ENCODE assay signal across 9 cellular contexts in genomic region chr6:43702522-43703440, GRCh38. TPM values are rescaled to one million over a fixed set of nuclear protein-coding genes. Genes with fewer than 3 reads are reported as not detected.
DNase-seq lines count a peak whose midpoint lies in the region; ATAC-seq, FAIRE-seq and TF ChIP-seq lines count a peak whose summit lies in the region.
"Had no signal": no experiment of that assay in that cellular context is flagged by ENCODE, and none has a peak within 500 bp of the region (broad histone marks: within the 10 kb centered on the region; RNA-seq: fewer than 3 reads in every experiment).

No MANE protein-coding gene starts in this region.

- no peak overlapping the region for H3K9ac ChIP-seq in GM12878 (ENCODE audit: control insufficient read depth, insufficient read depth, low read length)
- H3K9ac ChIP-seq: KMS-11 had no signal

- H3K79me2 ChIP-seq in GM12878 (ENCODE audit: control insufficient read depth, insufficient read depth, low read length) = no peaks in the 10 kb centered on the region

- H3K4me3 ChIP-seq in BJ (ENCODE audit: low read depth, low read length) = no peak overlapping the region
- H3K4me3 ChIP-seq in GM12878 = no peak overlapping the region
- no peak overlapping the region for H3K4me3 ChIP-seq in iPS DF 6.9 (ENCODE audit: low read length)
- H3K4me3 ChIP-seq in sigmoid colon = no peak overlapping the region

- no peak overlapping the region for H2AFZ ChIP-seq in GM12878 (ENCODE audit: control insufficient read depth, low read depth, low read length)

- BruUV-seq in GM12878 (replicated peaks; lab: Mats Ljungman, UMichigan) = no TSS peak

- no peak overlapping the region for H3K27ac ChIP-seq in GM12878 (ENCODE audit: control insufficient read depth, insufficient read depth)
- no peak overlapping the region for H3K27ac ChIP-seq in iPS DF 6.9 (ENCODE audit: low read length)
- H3K27ac ChIP-seq in sigmoid colon = peak overlapping the region; percentile 70 to 84 (median 78)
- H3K27ac ChIP-seq: KMS-11 had no signal

- TF ChIP-seq EP300 in GM12878 (IDR thresholded peaks at IDR 0.05; ENCODE audit: borderline replicate concordance in 1 of 2, control insufficient read depth in 1 of 2, low read depth in 2 of 2, low read length in 2 of 2) (no peak), sigmoid colon (IDR thresholded peaks at IDR 0.05) (peak in 2 of 4 donors; percentile 20 to 33)

- H3K9me3 ChIP-seq in GM12878 (replicated peaks; ENCODE audit: control insufficient read depth, insufficient read depth, low read length) (no peaks in the 10 kb centered on the region), iPS DF 6.9 (ENCODE audit: control insufficient read depth, insufficient read depth, low read length) (no peaks in the 10 kb centered on the region), sigmoid colon (no peaks in the 10 kb centered on the region)

- in situ Hi-C loops in GM12878 (cut with MboI) = no loop called here

- FAIRE-seq in GM12878 (lab: Jason Lieb, UNC) = no peak

- H3K4me2 ChIP-seq in GM12878 (ENCODE audit: control insufficient read depth, insufficient read depth) = no peak overlapping the region
- H3K4me2 ChIP-seq: KMS-11 had no signal

- 81% methylated on average over 14 of the region's 15 CpGs for WGBS in GM12878 (ENCODE audit: insufficient coverage, insufficient replicate concordance, low lambda C conversion rate, missing lambda C conversion rate)
- WGBS in iPS DF 6.9 (ENCODE audit: insufficient coverage, insufficient read length) = no CpG with 5 or more reads among the region's 15 CpGs
- WGBS in sigmoid colon, 2 donors = 26 to 43% methylated on average over 15 of the region's 15 CpGs

- SMC1A ChIA-PET in GM12878 (lab: Charles Lee; ENCODE audit: uncharacterized antibody, unreplicated experiment) = interaction anchor here (1.2 to 3.9 kb wide), 2 partner anchors 12 to 376 kb away, joined by 4 to 17 read pairs; no protein-coding TSS in a partner anchor

- H3K4me1 ChIP-seq in GM12878 (ENCODE audit: control insufficient read depth, insufficient read depth, low read length) (peaks cover 36% of the 10 kb centered on the region), iPS DF 6.9 (ENCODE audit: control insufficient read depth, insufficient read depth, low read length) (peaks cover 10% of the 10 kb centered on the region), sigmoid colon (peaks cover 0 to 30% (median 25%) of the 10 kb centered on the region in 4 donors)

- TF ChIP-seq POLR2A in GM12878 (IDR thresholded peaks at IDR 0.05; ENCODE audit: low read depth, low read length) (no peak), sigmoid colon (IDR thresholded peaks at IDR 0.05) (peak in 1 of 2 donors; percentile 66)

- TF ChIP-seq CTCF in BJ (IDR thresholded peaks at IDR 0.05; ENCODE audit: insufficient read depth, low read depth, low read length) = no peak
- TF ChIP-seq CTCF in GM12878 (IDR thresholded peaks at IDR 0.05 in 2 of 3, conservative IDR thresholded peaks at IDR 0.05 in 1 of 3; ENCODE audit: control insufficient read depth in 2 of 3, extremely low read depth in 1 of 3, insufficient read depth in 1 of 3, low read depth in 3 of 3, low read length in 3 of 3) = no peak
- TF ChIP-seq CTCF in sigmoid colon (IDR thresholded peaks at IDR 0.05) = no peak

- intact Hi-C loops in GM12878 (cut with micrococcal nuclease; ENCODE audit: unreplicated experiment) (no loop called here), sigmoid colon (cut with DNase I) (loop anchor here (5.0 kb wide), 1 partner anchor 75 kb away; the partner anchor contains the start of gene GTPBP2)

- DNase-seq in BJ (ENCODE audit: low read depth) = peak; percentile 57
- peak; percentile 66 for DNase-seq in GM19240 (ENCODE audit: insufficient read length, low spot score)
- peak; percentile 92 for DNase-seq in NCI-H345 (lab: John Stamatoyannopoulos, UW)
- no peak for DNase-seq in GM12878 (ENCODE audit: low read depth, low spot score)
- peak; percentile 91 for DNase-seq in iPS DF 6.9 (ENCODE audit: low read depth, low spot score)
- DNase-seq in sigmoid colon = peak; percentile 96

- CTCF ChIA-PET in BJ (lab: Yijun Ruan, JAX) (interaction anchor here (0.7 to 1.7 kb wide), 5 partner anchors 9 to 70 kb away, joined by 3 to 6 read pairs (median 4); partner anchors contain the start of gene VEGFA), GM12878 (lab: Yijun Ruan, JAX) (interaction anchor here (0.6 to 2.5 kb wide), 3 partner anchors 16 to 233 kb away, joined by 3 to 5 read pairs (median 4); no protein-coding TSS in a partner anchor)

- ATAC-seq in GM12878 (peak; percentile 54), GM19035 (IDR thresholded peaks at IDR 0.05; ENCODE audit: unreplicated experiment) (no peak), HG02678 (IDR thresholded peaks at IDR 0.05; ENCODE audit: unreplicated experiment) (no peak)

- H4K20me1 ChIP-seq in GM12878 (ENCODE audit: control insufficient read depth, insufficient read depth) = no peaks in the 10 kb centered on the region

- RAD21 ChIA-PET in GM12878 (lab: Charles Lee; ENCODE audit: unreplicated experiment) = interaction anchor here (0.8 to 1.1 kb wide), 2 partner anchors 15 to 34 kb away, joined by 3 to 5 read pairs; partner anchors contain the start of gene MRPS18A

- POLR2A ChIA-PET in BJ (lab: Charles Lee) = no interaction called here
- POLR2A ChIA-PET in GM12878 (lab: Charles Lee) = interaction anchor here (0.5 to 2.2 kb wide), 2 partner anchors 9 to 15 kb away, joined by 3 to 7 read pairs; partner anchors contain the start of gene MRPS18A

- H3K36me3 ChIP-seq in BJ (ENCODE audit: control insufficient read depth, insufficient read depth, low read length) (no peaks in the 10 kb centered on the region), GM12878 (ENCODE audit: control insufficient read depth in 2 of 2, insufficient read depth in 2 of 2, low read length in 1 of 2) (no peaks in the 10 kb centered on the region), iPS DF 6.9 (ENCODE audit: control insufficient read depth, insufficient read depth, low read length) (no peaks in the 10 kb centered on the region), sigmoid colon (no peaks in the 10 kb centered on the region)

- H3K27me3 ChIP-seq in BJ (ENCODE audit: control insufficient read depth, insufficient read depth, low read length) = peaks cover 1% of the 10 kb centered on the region; the same call in 1 of the 2 replicates
- H3K27me3 ChIP-seq in GM12878 (replicated peaks in 1 of 2; ENCODE audit: control insufficient read depth in 2 of 2, insufficient read depth in 2 of 2, low read length in 1 of 2) = no peaks in the 10 kb centered on the region
- H3K27me3 ChIP-seq in iPS DF 6.9 (ENCODE audit: control insufficient read depth, insufficient read depth, low read length) = no peaks in the 10 kb centered on the region
- no peaks in the 10 kb centered on the region for H3K27me3 ChIP-seq in sigmoid colon

- no peak for TF ChIP-seq RAD21 in GM12878 (IDR thresholded peaks at IDR 0.05; ENCODE audit: insufficient read depth, low read depth, low read length)

TF ChIP-seq in GM12878, 131 proteins besides CTCF, POLR2A, EP300 and RAD21 (continues in another document):
- TF ChIP-seq IKZF2 (IDR thresholded peaks at IDR 0.05) (no peak), CREM (IDR thresholded peaks at IDR 0.05; ENCODE audit: low read depth) (peak; percentile 42; the same call in 1 of the 2 replicates), HDAC2 (IDR thresholded peaks at IDR 0.05) (no peak)

RNA-seq across cellular contexts. Expression of gene MRPS18A, which starts 15.2 kb away (rescaled TPM):
- 57.4 and 75.0 TPM in 2 replicates for polyA plus RNA-seq in BJ (2011; rRNA removed)
- polyA minus RNA-seq in BJ (2011; rRNA and poly(A)+ RNA removed) = 39.8 and 61.7 TPM in 2 replicates
- total RNA-seq in GM12878 (2013; cell fraction: nucleolus; rRNA removed) = 36.5 and 37.7 TPM in 2 replicates
- total RNA-seq in GM12878 (2014; rRNA removed) = 99.5 and 105 TPM in 2 replicates
- 75.7 and 81.6 TPM in 2 replicates for total RNA-seq in GM12878 (2014; rRNA removed; fragmentation: Illumina TruSeq; extraction: Trizol)
- 65.3 and 66.3 TPM in 2 replicates for total RNA-seq in GM12878 (2021)
- polyA plus RNA-seq in GM12878 (2011; ENCODE audit: low read depth) = 41.9 TPM
- polyA plus RNA-seq in GM12878 (2011; rRNA removed) = 48.9 and 85.2 TPM in 2 replicates
- polyA plus RNA-seq in GM12878 (2011; cell fraction: cytosol; rRNA removed) = 144 and 169 TPM in 2 replicates
- polyA plus RNA-seq in GM12878 (2011; cell fraction: nucleus; rRNA removed) = 63.9 and 64.8 TPM in 2 replicates
- polyA plus RNA-seq in GM12878 (2012) = 53.4 and 54.2 TPM in 2 replicates
- polyA plus RNA-seq in GM12878 (2014; fragmentation: Illumina TruSeq; extraction: Trizol) = 67.3 and 104 TPM in 2 replicates
- 100 to 1,000 TPM; 105 to 158 TPM for polyA plus RNA-seq in GM12878 (2014; fragmentation: Nextera tagmentation; extraction: Ambion mirVana)
- 99.7 and 112 TPM in 2 replicates for polyA plus RNA-seq in GM12878 (2014; rRNA removed)
- 10 to 100 TPM; 88.6 to 97.8 TPM for polyA plus RNA-seq in GM12878 (2016; fragmentation: Nextera tagmentation; extraction: Ambion mirVana)
- 74.5 and 122 TPM in 2 replicates for polyA minus RNA-seq in GM12878 (2011; rRNA and poly(A)+ RNA removed)
- 24.2 and 25.2 TPM in 2 replicates for polyA minus RNA-seq in GM12878 (2011; cell fraction: cytosol; rRNA and poly(A)+ RNA removed)
- 24.8 and 35.4 TPM in 2 replicates for polyA minus RNA-seq in GM12878 (2011; cell fraction: nucleus; rRNA and poly(A)+ RNA removed)
- 10 to 100 TPM; 28.8 to 43.9 (median 34.1) TPM for total RNA-seq in sigmoid colon
- 10 to 100 TPM; 72.1 to 93.2 (median 90.2) TPM for polyA plus RNA-seq in sigmoid colon

RNA-seq across cellular contexts. Expression of gene RSPH9, which starts 57.9 kb away (rescaled TPM):
- polyA plus RNA-seq in BJ (2011; rRNA removed) (0.65 and 0.77 TPM in 2 replicates), GM12878 (2011; rRNA removed) (not detected in 2 replicates), GM12878 (2014; fragmentation: Illumina TruSeq; extraction: Trizol) (not detected in 2 replicates), GM12878 (2014; fragmentation: Nextera tagmentation; extraction: Ambion mirVana) (under 1 TPM; 0.26 to 0.31 TPM), GM12878 (2014; rRNA removed) (0.06 TPM in 1 of 2 replicates, not detected in the other), GM12878 (2016; fragmentation: Nextera tagmentation; extraction: Ambion mirVana) (under 1 TPM; 0.40 to 0.63 TPM), sigmoid colon (under 1 TPM; 0.25 to 0.60 (median 0.46) TPM)
- polyA minus RNA-seq in BJ (2011; rRNA and poly(A)+ RNA removed) = 0.24 and 0.31 TPM in 2 replicates
- total RNA-seq in GM12878 (2013; cell fraction: nucleolus; rRNA removed) = not detected in 2 replicates
- total RNA-seq in GM12878 (2014; rRNA removed) (not detected in 2 replicates), GM12878 (2014; rRNA removed; fragmentation: Illumina TruSeq; extraction: Trizol) (not detected in 2 replicates), GM12878 (2021) (not detected in 2 replicates), sigmoid colon (under 1 TPM in 3 of 4 donors, not detected in 1; under 0.01 to 0.68 (median 0.16) TPM)
- polyA plus RNA-seq in GM12878 (2011; ENCODE audit: low read depth) = 0.20 TPM
- polyA plus RNA-seq in GM12878 (2011; cell fraction: cytosol; rRNA removed) = not detected in 2 replicates
- not detected in 2 replicates for polyA plus RNA-seq in GM12878 (2011; cell fraction: nucleus; rRNA removed)
- 0.36 and 0.42 TPM in 2 replicates for polyA plus RNA-seq in GM12878 (2012)
- polyA minus RNA-seq in GM12878 (2011; rRNA and poly(A)+ RNA removed) = not detected in 2 replicates
- not detected in 2 replicates for polyA minus RNA-seq in GM12878 (2011; cell fraction: cytosol; rRNA and poly(A)+ RNA removed)
- polyA minus RNA-seq in GM12878 (2011; cell fraction: nucleus; rRNA and poly(A)+ RNA removed) = not detected in 2 replicates

Comparison
In these comparisons a context has a peak if more than half of its experiments do, and no peak if none do; other contexts are left out.
1. H3K27ac ChIP-seq: peak in sigmoid colon (4 of 4); none in GM12878 (single experiment) and iPS DF 6.9 (single experiment).